Comparison of ENCODE assay signal across 16 cellular contexts in genomic region chr1:225693085-225693698, GRCh38. TPM values are rescaled to one million over a fixed set of nuclear protein-coding genes. Genes with fewer than 3 reads are reported as not detected.
A peak's percentile ranks its signal among the peaks of the same experiment; 100 is the strongest.
DNase-seq lines count a peak whose midpoint lies in the region; ATAC-seq and TF ChIP-seq lines count a peak whose summit lies in the region.
"Had no signal": no experiment of that assay in that cellular context is flagged by ENCODE, and none has a peak within 500 bp of the region (broad histone marks: within the 10 kb centered on the region; RNA-seq: fewer than 3 reads in every experiment).

No MANE protein-coding gene starts in this region.

- no peak for TF ChIP-seq RAD21 in liver (IDR thresholded peaks at IDR 0.05)

- H3K4me1 Mint-ChIP-seq in GM23338, result peaks cover 4% of the 10 kb centered on the region; the same call in 1 of the 3 replicates
- H3K4me1 Mint-ChIP-seq: CD4-positive, CD25-positive, alpha-beta regulatory T cell had no signal

- no peaks in the 10 kb centered on the region for H4K20me1 ChIP-seq in GM23338 (replicated peaks; ENCODE audit: insufficient read depth)

- peaks cover 7% of the 10 kb centered on the region; the same call in 1 of the 2 replicates for H3K9me2 ChIP-seq in GM23338 (ENCODE audit: insufficient read depth)
- H3K9me2 ChIP-seq: SK-N-SH had no signal

- no peak overlapping the region for H3K27ac Mint-ChIP-seq in GM23338

- H3F3A ChIP-seq in GM23338 (replicated peaks; ENCODE audit: low read depth), result no peaks in the 10 kb centered on the region

- H3K36me3 ChIP-seq in GM23338 (ENCODE audit: insufficient read depth), result no peaks in the 10 kb centered on the region; the same call in 1 of the 2 replicates
- H3K36me3 ChIP-seq in liver (ENCODE audit: control insufficient read depth in 4 of 4, insufficient read depth in 3 of 4, low read depth in 1 of 4, low read length in 3 of 4), result no peaks in the 10 kb centered on the region
- no peaks in the 10 kb centered on the region for H3K36me3 ChIP-seq in thoracic aorta
- H3K36me3 ChIP-seq: HAP-1 had no signal

- no peaks in the 10 kb centered on the region for H3K4me1 ChIP-seq in GM23338 (ENCODE audit: insufficient read depth)
- H3K4me1 ChIP-seq in liver (ENCODE audit: control insufficient read depth in 4 of 4, insufficient read depth in 4 of 4, low read length in 3 of 4), result peaks cover 8 to 42% (median 35%) of the 10 kb centered on the region in 4 donors
- peaks cover 41 to 75% of the 10 kb centered on the region in 2 donors for H3K4me1 ChIP-seq in thoracic aorta (ENCODE audit: control insufficient read depth in 1 of 2, low read depth in 2 of 2)
- H3K4me1 ChIP-seq: HAP-1 had no signal

- H3K4me3 Mint-ChIP-seq in GM23338, result no peak overlapping the region
- H3K4me3 Mint-ChIP-seq: CD4-positive, CD25-positive, alpha-beta regulatory T cell had no signal

- DNase-seq in GM23338 (ENCODE audit: low spot score), result no peak
- DNase-seq in thoracic aorta (ENCODE audit: low spot score), result no peak
- no peak for DNase-seq in NCI-H128 (lab: John Stamatoyannopoulos, UW; ENCODE audit: unreplicated experiment)
- DNase-seq in activated T-cell treated with anti-CD3 and anti-CD28 coated beads, Interleukin-2, amount 50 U/mL, for 1 hour, result no peak
- DNase-seq: CD4-positive, CD25-positive, alpha-beta regulatory T cell; COR-L47; DMS 273 treated with DMSO at 0.1 percent for 48 hours; NCI-H1105 treated with DMSO at 0.1 percent for 48 hours; NCI-H1694 treated with DMSO at 0.1 percent for 48 hours; NCI-H774; SHP77 treated with DMSO at 0.1 percent for 48 hours; SK-N-SH had no signal

- no peak overlapping the region for H3K4me3 ChIP-seq in GM23338
- no peak overlapping the region for H3K4me3 ChIP-seq in liver (ENCODE audit: low read depth in 1 of 3, low read length in 3 of 3)
- H3K4me3 ChIP-seq in thoracic aorta, result no peak overlapping the region
- H3K4me3 ChIP-seq: HAP-1 had no signal

- no peaks in the 10 kb centered on the region for H3K79me2 ChIP-seq in GM23338 (replicated peaks; ENCODE audit: insufficient read depth)

- H3K9ac ChIP-seq in liver (ENCODE audit: low read depth in 1 of 2, low read length in 2 of 2), result peak overlapping the region in 1 of 2 donors; percentile 26
- H3K9ac ChIP-seq: SK-N-SH had no signal

- TF ChIP-seq CTCF in GM23338 (conservative IDR thresholded peaks at IDR 0.05; ENCODE audit: low read depth in 2 of 2) (no peak), VCaP (conservative IDR thresholded peaks at IDR 0.05) (no peak), liver (IDR thresholded peaks at IDR 0.05; ENCODE audit: low read depth, low read length, missing input control) (no peak), thoracic aorta (IDR thresholded peaks at IDR 0.05) (no peak)

- no peaks in the 10 kb centered on the region for H3K9me3 ChIP-seq in liver (ENCODE audit: control insufficient read depth in 4 of 4, low read length in 3 of 4)
- H3K9me3 ChIP-seq in thoracic aorta, result no peaks in the 10 kb centered on the region
- H3K9me3 ChIP-seq: HAP-1, SK-N-SH had no signal

- no peak overlapping the region for H3K4me2 ChIP-seq in GM23338
- H3K4me2 ChIP-seq: SK-N-SH had no signal

- H2AFZ ChIP-seq in GM23338, result peak overlapping the region; percentile 18; the same call in 1 of the 2 replicates

- no peaks in the 10 kb centered on the region for H3K27me3 ChIP-seq in GM23338 (ENCODE audit: insufficient read depth)
- H3K27me3 ChIP-seq in liver (ENCODE audit: control insufficient read depth in 4 of 4, insufficient read depth in 4 of 4, low read length in 3 of 4), result no peaks in the 10 kb centered on the region
- no peaks in the 10 kb centered on the region for H3K27me3 ChIP-seq in thoracic aorta (replicated peaks; ENCODE audit: insufficient read depth)

- peaks cover 12% of the 10 kb centered on the region; the same call in 2 of the 3 replicates for H3K9me3 Mint-ChIP-seq in GM23338

- 31% methylated on average over 6 of the region's 6 CpGs for WGBS in liver

- ATAC-seq in GM23338 (no peak), thoracic aorta (ENCODE audit: insufficient number of reproducible peaks, low FRiP score, low read depth) (no peak), GM18867 (IDR thresholded peaks at IDR 0.05; ENCODE audit: unreplicated experiment) (no peak)

- H3K36me3 Mint-ChIP-seq in GM23338 (ENCODE audit: low read depth), result no peaks in the 10 kb centered on the region; the same call in 2 of the 3 replicates
- H3K36me3 Mint-ChIP-seq: CD4-positive, CD25-positive, alpha-beta regulatory T cell had no signal

- H3K27ac ChIP-seq in GM23338 (ENCODE audit: low read depth) (no peak overlapping the region), VCaP (peak overlapping the region; percentile 55; the same call in 1 of the 2 replicates), liver (ENCODE audit: low read depth in 1 of 2, low read length in 2 of 2) (peak overlapping the region; percentile 81 to 86), thoracic aorta (peak overlapping the region; percentile 82 to 85)

- peaks cover 2% of the 10 kb centered on the region for H3K27me3 Mint-ChIP-seq in GM23338 (ENCODE audit: insufficient read depth, low read depth, poor library complexity)

TF ChIP-seq in GM23338, 12 proteins besides CTCF, POLR2A, EP300 and RAD21:
- TF ChIP-seq ZNF114 (CRISPR knock-in tag; IDR thresholded peaks at IDR 0.05), result no peak

TF ChIP-seq in liver, 16 proteins besides CTCF, POLR2A, EP300 and RAD21:
- no peak for TF ChIP-seq FOXA2 (IDR thresholded peaks at IDR 0.05)
- TF ChIP-seq FOXA1 (IDR thresholded peaks at IDR 0.05), result no peak
- TF ChIP-seq GABPA (IDR thresholded peaks at IDR 0.05 in 1 of 2, conservative IDR thresholded peaks at IDR 0.05 in 1 of 2), result no peak
- peak; percentile 66 for TF ChIP-seq SP1 (IDR thresholded peaks at IDR 0.05)
- no peak for TF ChIP-seq NR2F2 (IDR thresholded peaks at IDR 0.05)
- TF ChIP-seq ATF3 (IDR thresholded peaks at IDR 0.05), result no peak
- TF ChIP-seq TAF1 (conservative IDR thresholded peaks at IDR 0.05), result no peak
- TF ChIP-seq HNF4G (IDR thresholded peaks at IDR 0.05), result peak; percentile 79
- peak; percentile 54 for TF ChIP-seq YY1 (IDR thresholded peaks at IDR 0.05)
- TF ChIP-seq ZBTB33 (IDR thresholded peaks at IDR 0.05), result peak; percentile 60
- TF ChIP-seq REST (IDR thresholded peaks at IDR 0.05), result peak; percentile 64
- TF ChIP-seq RXRA (IDR thresholded peaks at IDR 0.05), result peak; percentile 54 to 88
- TF ChIP-seq MAX (IDR thresholded peaks at IDR 0.05), result peak; percentile 71
- TF ChIP-seq HNF4A (conservative IDR thresholded peaks at IDR 0.05), result peak; percentile 97 to 100
- no peak for TF ChIP-seq EGR1 (IDR thresholded peaks at IDR 0.05; ENCODE audit: low read depth in 2 of 2)
- TF ChIP-seq JUND (IDR thresholded peaks at IDR 0.05), result peak in 1 of 2 donors; percentile 76

RNA-seq across cellular contexts. Expression of gene ENAH, which starts 40.3 kb away (rescaled TPM):
- total RNA-seq in GM23338 (2014; rRNA removed; shearing (Covaris generic)), result 184 and 196 TPM in 2 replicates
- polyA plus RNA-seq in GM23338 (2016; fragmentation: Nextera tagmentation; extraction: Ambion mirVana) (99.3 and 109 TPM in 2 replicates), liver (1 to 10 TPM; 2.8 to 5.9 TPM)
- total RNA-seq in liver (1 to 10 TPM; 3.2 to 8.4 TPM), thoracic aorta (100 to 1,000 TPM; 111 to 119 TPM)
- total RNA-seq: CD4-positive, CD25-positive, alpha-beta regulatory T cell had no signal

Comparison
In these comparisons a context has a peak if more than half of its experiments do, and no peak if none do; other contexts are left out.
1. RNA of gene ENAH, which starts 40.3 kb away (total RNA-seq): 184 to 196 TPM in GM23338 and 111 to 119 TPM in thoracic aorta; 3.2 to 8.4 TPM in liver; every median in the first group is over 10 times any median in the second.